In the genomic region with DNA sequence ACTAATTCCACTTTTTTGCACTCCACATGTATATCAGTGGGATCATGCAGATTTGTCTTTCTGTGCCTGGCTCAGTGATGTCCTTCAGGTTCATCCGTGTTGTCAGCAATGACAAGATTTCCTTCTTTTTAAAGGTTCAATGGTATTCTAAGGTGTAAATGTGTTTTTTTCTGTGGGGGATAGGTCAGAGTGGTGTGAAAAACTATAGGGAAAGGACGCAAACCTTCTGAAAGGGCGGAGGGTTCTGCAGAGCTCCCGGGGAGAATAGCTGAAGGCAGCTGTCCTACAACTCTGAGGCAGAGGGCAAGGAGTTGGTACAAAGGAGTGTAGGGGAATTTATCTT, we compare ENCODE assay signal across 15 cellular contexts. TPM values are rescaled to one million over a fixed set of nuclear protein-coding genes. Genes with fewer than 3 reads are reported as not detected.
DNase-seq lines count a peak whose midpoint lies in the region; ATAC-seq and TF ChIP-seq lines count a peak whose summit lies in the region.
"Had no signal": no experiment of that assay in that cellular context is flagged by ENCODE, and none has a peak within 500 bp of the region (broad histone marks: within the 10 kb centered on the region; RNA-seq: fewer than 3 reads in every experiment).

No MANE protein-coding gene starts in this region.

- H3K4me3 ChIP-seq in Panc1 (ENCODE audit: low read depth in 2 of 2, low read length in 2 of 2) (no peak overlapping the region), duodenal mucosa (ENCODE audit: low read depth in 1 of 2, low read length in 2 of 2) (peak overlapping the region in 1 of 2 donors; percentile 53), neutrophil (ENCODE audit: low read depth in 1 of 2, low read length in 1 of 2) (no peak overlapping the region), lower leg skin (ENCODE audit: low read depth, poor library complexity, severe bottlenecking) (no peak overlapping the region)

- H3K27ac Mint-ChIP-seq in activated CD4-positive, alpha-beta T cell treated with anti-CD3 and anti-CD28 coated beads for 36 hours = peak overlapping the region; percentile 71

- POLR2A ChIA-PET in activated CD4-positive, alpha-beta T cell treated with anti-CD3 and anti-CD28 coated beads for 36 hours (lab: Charles Lee) = interaction anchor here (1.1 kb wide), 1 partner anchor 12 kb away, joined by 4 read pairs; no protein-coding TSS in a partner anchor
- POLR2A ChIA-PET in Panc1 (lab: Charles Lee) = interaction anchor here (0.7 kb wide), 1 partner anchor 53 kb away, joined by 5 read pairs; no protein-coding TSS in a partner anchor

- H3K4me1 Mint-ChIP-seq in activated CD4-positive, alpha-beta T cell treated with anti-CD3 and anti-CD28 coated beads for 36 hours = peaks cover 58% of the 10 kb centered on the region

- H3K4me3 Mint-ChIP-seq in activated CD4-positive, alpha-beta T cell treated with anti-CD3 and anti-CD28 coated beads for 36 hours = no peak overlapping the region

- H3K4me1 ChIP-seq in Panc1 (ENCODE audit: control insufficient read depth, insufficient read depth, low read length) (peaks cover 68% of the 10 kb centered on the region), duodenal mucosa (ENCODE audit: control insufficient read depth in 1 of 2, insufficient read depth in 2 of 2, low read length in 2 of 2) (peaks cover 54 to 61% of the 10 kb centered on the region in 2 donors), neutrophil (ENCODE audit: control insufficient read depth in 1 of 2, insufficient read depth in 1 of 2, low read depth in 1 of 2, low read length in 1 of 2) (peaks cover 77 to 79% of the 10 kb centered on the region in 2 experiments)

- in situ Hi-C loops in Panc1 (cut with HindIII; ENCODE audit: low pct_unique_long_range_greater_than_20kb, low sequenced_read_pairs) = loop anchor here (10.0 kb wide), 1 partner anchor 49 kb away; no protein-coding TSS in a partner anchor

- intact Hi-C loops in activated CD4-positive, alpha-beta T cell treated with anti-CD3 and anti-CD28 coated beads for 36 hours (cut with DNase I, micrococcal nuclease) = loop anchor here (10.0 kb wide), 4 partner anchors 171 to 781 kb away; partner anchors contain the start of genes ACTG1 (in 1 of the 2) and MAFG (in 1 of the 2)
- intact Hi-C loops in Panc1 (cut with micrococcal nuclease; ENCODE audit: unreplicated experiment) (loop anchor here (5.0 kb wide), 1 partner anchor 37 kb away; the partner anchor contains the start of gene SECTM1), lower leg skin (cut with DNase I; ENCODE audit: low total_unique reads) (no loop called here)

- H3K9ac ChIP-seq in duodenal mucosa (ENCODE audit: low read depth in 1 of 2, low read length in 2 of 2) = no peak overlapping the region

- peak overlapping the region; percentile 4 for H3K27ac ChIP-seq in Panc1 (ENCODE audit: low read length)
- H3K27ac ChIP-seq in duodenal mucosa (ENCODE audit: low read depth, low read length) = peak overlapping the region; percentile 77
- peak overlapping the region; percentile 99 for H3K27ac ChIP-seq in neutrophil

- H3K27me3 ChIP-seq in Panc1 (ENCODE audit: control insufficient read depth, insufficient read depth, low read length) (no peaks in the 10 kb centered on the region), duodenal mucosa (ENCODE audit: control insufficient read depth in 1 of 2, insufficient read depth in 2 of 2, low read length in 2 of 2) (no peaks in the 10 kb centered on the region), neutrophil (no peaks in the 10 kb centered on the region)

- CTCF ChIA-PET in activated CD4-positive, alpha-beta T cell treated with anti-CD3 and anti-CD28 coated beads for 36 hours (lab: Charles Lee) = no interaction called here
- CTCF ChIA-PET in Panc1 (lab: Charles Lee) = interaction anchor here (0.6 kb wide), 1 partner anchor 179 kb away, joined by 4 read pairs; no protein-coding TSS in a partner anchor

- H3K27me3 Mint-ChIP-seq in activated CD4-positive, alpha-beta T cell treated with anti-CD3 and anti-CD28 coated beads for 36 hours = no peaks in the 10 kb centered on the region

- TF ChIP-seq POLR2A in lower leg skin (IDR thresholded peaks at IDR 0.05) = no peak

- 80 to 82% methylated on average over 4 of the region's 4 CpGs for WGBS in lower leg skin, 2 donors

- no peaks in the 10 kb centered on the region for H3K9me3 ChIP-seq in Panc1 (ENCODE audit: control insufficient read depth, insufficient read depth, low read depth, low read length)
- no peaks in the 10 kb centered on the region for H3K9me3 ChIP-seq in duodenal mucosa (ENCODE audit: control insufficient read depth in 1 of 2, low read length in 2 of 2)
- H3K9me3 ChIP-seq in neutrophil = no peaks in the 10 kb centered on the region

- H3K36me3 Mint-ChIP-seq in activated CD4-positive, alpha-beta T cell treated with anti-CD3 and anti-CD28 coated beads for 36 hours (ENCODE audit: low read depth) = peaks cover 16% of the 10 kb centered on the region

- BruUV-seq in Panc1 (replicated peaks; lab: Mats Ljungman, UMichigan) = no TSS peak

- peaks cover 2% of the 10 kb centered on the region for H3K9me3 Mint-ChIP-seq in activated CD4-positive, alpha-beta T cell treated with anti-CD3 and anti-CD28 coated beads for 36 hours (ENCODE audit: low read depth)

- no peak for ATAC-seq in activated CD4-positive, alpha-beta T cell treated with anti-CD3 and anti-CD28 coated beads for 36 hours
- no peak for ATAC-seq in Panc1

- no peak for DNase-seq in activated CD4-positive, alpha-beta T cell treated with anti-CD3 and anti-CD28 coated beads for 36 hours
- DNase-seq in activated CD4-positive, alpha-beta T cell treated with anti-CD3 and anti-CD28 coated beads, Interleukin-2, amount 50 U/mL, for 48 hours = no peak
- DNase-seq in Panc1 (ENCODE audit: low read depth, low spot score) (no peak), NCI-H1105 treated with DMSO at 0.1 percent for 48 hours (lab: John Stamatoyannopoulos, UW) (no peak), lower leg skin (ENCODE audit: low spot score in 2 of 2) (no peak)
- no peak for DNase-seq in stimulated activated CD4-positive, alpha-beta T cell treated with anti-CD3 and anti-CD28 coated beads, Interleukin-2, amount 100 ng/mL, for 48 hours
- DNase-seq: islet precursor cell; NCI-H2081; NCI-H526 treated with DMSO at 0.1 percent for 48 hours; stimulated activated CD4-positive, alpha-beta T cell treated with anti-CD3 and anti-CD28 coated beads, Interleukin-1b, Interleukin-23, amount 100 ng/mL, for 48 hours; stimulated activated CD8-positive, alpha-beta memory T cell treated with anti-CD3 and anti-CD28 coated beads, Interleukin-4, amount 100 ng/mL, for 48 hours had no signal

- H3K36me3 ChIP-seq in Panc1 (ENCODE audit: control insufficient read depth, insufficient read depth, low read length) = no peaks in the 10 kb centered on the region; the same call in 1 of the 2 replicates
- no peaks in the 10 kb centered on the region for H3K36me3 ChIP-seq in duodenal mucosa (ENCODE audit: control insufficient read depth in 1 of 2, insufficient read depth in 2 of 2, low read length in 2 of 2)
- H3K36me3 ChIP-seq in neutrophil = no peaks in the 10 kb centered on the region

- no peak for TF ChIP-seq CTCF in Panc1 (IDR thresholded peaks at IDR 0.05)
- TF ChIP-seq CTCF in neutrophil (IDR thresholded peaks at IDR 0.05) = no peak
- no peak for TF ChIP-seq CTCF in lower leg skin (IDR thresholded peaks at IDR 0.05)

RNA-seq across cellular contexts. Expression of gene CSNK1D, which starts 21.9 kb away (rescaled TPM):
- total RNA-seq in activated CD4-positive, alpha-beta T cell treated with anti-CD3 and anti-CD28 coated beads for 36 hours = 100 to 1,000 TPM; 118 to 182 TPM
- total RNA-seq in Panc1 (2021; ENCODE audit: unreplicated experiment) (234 TPM), lower leg skin (10 to 100 TPM; 46.0 to 88.4 (median 56.4) TPM)
- polyA plus RNA-seq in Panc1 (2012; ENCODE audit: insufficient read length) = 316 TPM

RNA-seq across cellular contexts. Expression of gene CD7, which starts 22.0 kb away (rescaled TPM):
- total RNA-seq in activated CD4-positive, alpha-beta T cell treated with anti-CD3 and anti-CD28 coated beads for 36 hours = 100 to 1,000 TPM; 614 to 725 TPM
- total RNA-seq in Panc1 (2021; ENCODE audit: unreplicated experiment) = 0.77 TPM
- 0.27 TPM for polyA plus RNA-seq in Panc1 (2012; ENCODE audit: insufficient read length)
- under 1 TPM in 2 of 4 donors, not detected in 2; 0.45 to 0.99 TPM for total RNA-seq in lower leg skin
- total RNA-seq: chondrocyte, HT1080 had no signal

RNA-seq across cellular contexts. Expression of gene SECTM1, which starts 38.1 kb away (rescaled TPM):
- total RNA-seq in activated CD4-positive, alpha-beta T cell treated with anti-CD3 and anti-CD28 coated beads for 36 hours = 10 to 100 TPM in 1 of 2 experiments, 1 to 10 TPM in 1; 9.0 to 10.9 TPM
- total RNA-seq in Panc1 (2021; ENCODE audit: unreplicated experiment) (5.4 TPM), lower leg skin (10 to 100 TPM; 12.4 to 16.3 (median 14.5) TPM)
- polyA plus RNA-seq in Panc1 (2012; ENCODE audit: insufficient read length) = 7.3 TPM

Comparison
In these comparisons a context has a peak if more than half of its experiments do, and no peak if none do; other contexts are left out.
1. H3K27ac ChIP-seq: peak in every context shown above with its lines; median percentile 99 in neutrophil; 77 in duodenal mucosa; 4 in Panc1.
2. RNA of gene CD7, which starts 22.0 kb away (total RNA-seq): 614 to 725 TPM in activated CD4-positive, alpha-beta T cell treated with anti-CD3 and anti-CD28 coated beads for 36 hours; 0.77 TPM in Panc1 (single experiment) and 0.45 to 0.99 TPM in lower leg skin; every median in the first group is over 100 times any median in the second.